In the genomic region with DNA sequence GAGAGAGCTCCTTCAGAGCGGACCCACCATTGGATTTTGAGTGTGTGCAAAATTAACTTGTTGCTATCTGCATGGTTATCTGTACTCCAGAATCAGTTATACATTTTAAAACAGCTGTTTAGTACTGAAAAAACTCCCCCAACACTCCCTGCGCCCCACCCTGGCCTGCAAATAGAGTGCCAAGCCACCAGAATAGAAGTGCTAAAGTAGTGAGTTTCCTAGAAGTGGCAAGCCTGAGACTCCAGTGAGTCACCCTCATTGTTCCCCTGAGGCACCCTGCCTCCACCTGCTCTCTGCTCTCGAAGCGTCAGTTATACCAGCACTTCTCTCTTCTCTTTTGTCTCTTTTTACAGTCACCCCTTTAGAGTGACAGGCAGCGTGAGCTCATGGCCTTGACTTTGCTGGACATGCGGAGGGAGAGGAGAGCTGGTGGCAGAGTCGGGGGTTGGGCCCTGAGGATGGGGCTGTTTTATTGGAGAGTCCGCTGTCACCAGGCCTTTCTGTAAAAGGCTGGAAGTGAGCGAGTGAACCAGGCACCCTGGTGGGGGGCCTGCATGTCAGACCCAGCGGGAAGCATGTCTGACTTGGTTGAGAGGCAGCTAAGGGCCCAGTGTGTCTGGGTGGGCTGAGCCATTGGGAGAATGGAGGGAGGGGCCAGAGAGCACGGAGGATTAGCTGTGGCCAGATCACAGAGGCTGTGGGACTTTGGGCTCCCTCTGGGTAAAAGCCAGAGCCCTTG, we compare ENCODE assay signal across 1 cellular context.
TF ChIP-seq lines count a peak whose summit lies in the region.

No MANE protein-coding gene starts in this region.

TF ChIP-seq in GM12878, 131 proteins besides CTCF, POLR2A, EP300 and RAD21 (continued from another document):
- TF ChIP-seq, protein P1, sequence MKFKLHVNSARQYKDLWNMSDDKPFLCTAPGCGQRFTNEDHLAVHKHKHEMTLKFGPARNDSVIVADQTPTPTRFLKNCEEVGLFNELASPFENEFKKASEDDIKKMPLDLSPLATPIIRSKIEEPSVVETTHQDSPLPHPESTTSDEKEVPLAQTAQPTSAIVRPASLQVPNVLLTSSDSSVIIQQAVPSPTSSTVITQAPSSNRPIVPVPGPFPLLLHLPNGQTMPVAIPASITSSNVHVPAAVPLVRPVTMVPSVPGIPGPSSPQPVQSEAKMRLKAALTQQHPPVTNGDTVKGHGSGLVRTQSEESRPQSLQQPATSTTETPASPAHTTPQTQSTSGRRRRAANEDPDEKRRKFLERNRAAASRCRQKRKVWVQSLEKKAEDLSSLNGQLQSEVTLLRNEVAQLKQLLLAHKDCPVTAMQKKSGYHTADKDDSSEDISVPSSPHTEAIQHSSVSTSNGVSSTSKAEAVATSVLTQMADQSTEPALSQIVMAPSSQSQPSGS (IDR thresholded peaks at IDR 0.05; ENCODE audit: low read length): peak; percentile 34; the same call in 1 of the 2 replicates
- TF ChIP-seq KAT2A (conservative IDR thresholded peaks at IDR 0.05; ENCODE audit: control insufficient read depth, low read depth, low read length) (no peak), TCF12 (IDR thresholded peaks at IDR 0.05; ENCODE audit: low read depth, low read length) (peak; percentile 86), CREM (IDR thresholded peaks at IDR 0.05; ENCODE audit: low read depth) (peak; percentile 61), HDAC6 (IDR thresholded peaks at IDR 0.05; ENCODE audit: unreplicated experiment) (no peak), SMAD5 (IDR thresholded peaks at IDR 0.05; ENCODE audit: low read depth) (no peak), FOXM1 (IDR thresholded peaks at IDR 0.05; ENCODE audit: low read depth, low read length) (0 out of 2 replicates have a peak, but pooled peaks have one; percentile 42), MYB (IDR thresholded peaks at IDR 0.05; ENCODE audit: borderline replicate concordance, low read depth, low read length) (peak; percentile 74), CHD4 (IDR thresholded peaks at IDR 0.05) (no peak), POU2F2 (IDR thresholded peaks at IDR 0.05; ENCODE audit: borderline replicate concordance, low read depth, low read length) (peak; percentile 7; the same call in 1 of the 3 replicates), RCOR1 (conservative IDR thresholded peaks at IDR 0.05; ENCODE audit: low read depth, low read length) (no peak), FOS (IDR thresholded peaks at IDR 0.05; ENCODE audit: borderline replicate concordance, extremely low read depth, insufficient read length) (no peak), ZNF622 (IDR thresholded peaks at IDR 0.05) (no peak), NR2C1 (IDR thresholded peaks at IDR 0.05) (no peak), IKZF1 (conservative IDR thresholded peaks at IDR 0.05) (peak; percentile 15; the same call in 1 of the 2 replicates), RUNX3 (IDR thresholded peaks at IDR 0.05; ENCODE audit: low read length) (no peak; the same call in 1 of the 2 replicates)
- TF ChIP-seq, protein P2, sequence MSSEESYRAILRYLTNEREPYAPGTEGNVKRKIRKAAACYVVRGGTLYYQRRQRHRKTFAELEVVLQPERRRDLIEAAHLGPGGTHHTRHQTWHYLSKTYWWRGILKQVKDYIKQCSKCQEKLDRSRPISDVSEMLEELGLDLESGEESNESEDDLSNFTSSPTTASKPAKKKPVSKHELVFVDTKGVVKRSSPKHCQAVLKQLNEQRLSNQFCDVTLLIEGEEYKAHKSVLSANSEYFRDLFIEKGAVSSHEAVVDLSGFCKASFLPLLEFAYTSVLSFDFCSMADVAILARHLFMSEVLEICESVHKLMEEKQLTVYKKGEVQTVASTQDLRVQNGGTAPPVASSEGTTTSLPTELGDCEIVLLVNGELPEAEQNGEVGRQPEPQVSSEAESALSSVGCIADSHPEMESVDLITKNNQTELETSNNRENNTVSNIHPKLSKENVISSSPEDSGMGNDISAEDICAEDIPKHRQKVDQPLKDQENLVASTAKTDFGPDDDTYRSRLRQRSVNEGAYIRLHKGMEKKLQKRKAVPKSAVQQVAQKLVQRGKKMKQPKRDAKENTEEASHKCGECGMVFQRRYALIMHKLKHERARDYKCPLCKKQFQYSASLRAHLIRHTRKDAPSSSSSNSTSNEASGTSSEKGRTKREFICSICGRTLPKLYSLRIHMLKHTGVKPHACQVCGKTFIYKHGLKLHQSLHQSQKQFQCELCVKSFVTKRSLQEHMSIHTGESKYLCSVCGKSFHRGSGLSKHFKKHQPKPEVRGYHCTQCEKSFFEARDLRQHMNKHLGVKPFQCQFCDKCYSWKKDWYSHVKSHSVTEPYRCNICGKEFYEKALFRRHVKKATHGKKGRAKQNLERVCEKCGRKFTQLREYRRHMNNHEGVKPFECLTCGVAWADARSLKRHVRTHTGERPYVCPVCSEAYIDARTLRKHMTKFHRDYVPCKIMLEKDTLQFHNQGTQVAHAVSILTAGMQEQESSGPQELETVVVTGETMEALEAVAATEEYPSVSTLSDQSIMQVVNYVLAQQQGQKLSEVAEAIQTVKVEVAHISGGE (CRISPR knock-in tag; IDR thresholded peaks at IDR 0.05): no peak
- TF ChIP-seq, protein P3, sequence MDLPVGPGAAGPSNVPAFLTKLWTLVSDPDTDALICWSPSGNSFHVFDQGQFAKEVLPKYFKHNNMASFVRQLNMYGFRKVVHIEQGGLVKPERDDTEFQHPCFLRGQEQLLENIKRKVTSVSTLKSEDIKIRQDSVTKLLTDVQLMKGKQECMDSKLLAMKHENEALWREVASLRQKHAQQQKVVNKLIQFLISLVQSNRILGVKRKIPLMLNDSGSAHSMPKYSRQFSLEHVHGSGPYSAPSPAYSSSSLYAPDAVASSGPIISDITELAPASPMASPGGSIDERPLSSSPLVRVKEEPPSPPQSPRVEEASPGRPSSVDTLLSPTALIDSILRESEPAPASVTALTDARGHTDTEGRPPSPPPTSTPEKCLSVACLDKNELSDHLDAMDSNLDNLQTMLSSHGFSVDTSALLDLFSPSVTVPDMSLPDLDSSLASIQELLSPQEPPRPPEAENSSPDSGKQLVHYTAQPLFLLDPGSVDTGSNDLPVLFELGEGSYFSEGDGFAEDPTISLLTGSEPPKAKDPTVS (IDR thresholded peaks at IDR 0.05; ENCODE audit: low read depth, low read length): no peak
- TF ChIP-seq, protein P4, sequence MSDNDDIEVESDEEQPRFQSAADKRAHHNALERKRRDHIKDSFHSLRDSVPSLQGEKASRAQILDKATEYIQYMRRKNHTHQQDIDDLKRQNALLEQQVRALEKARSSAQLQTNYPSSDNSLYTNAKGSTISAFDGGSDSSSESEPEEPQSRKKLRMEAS (IDR thresholded peaks at IDR 0.05; ENCODE audit: low read depth, low read length): peak; percentile 91; the same call in 1 of the 2 replicates
- TF ChIP-seq, protein P5, sequence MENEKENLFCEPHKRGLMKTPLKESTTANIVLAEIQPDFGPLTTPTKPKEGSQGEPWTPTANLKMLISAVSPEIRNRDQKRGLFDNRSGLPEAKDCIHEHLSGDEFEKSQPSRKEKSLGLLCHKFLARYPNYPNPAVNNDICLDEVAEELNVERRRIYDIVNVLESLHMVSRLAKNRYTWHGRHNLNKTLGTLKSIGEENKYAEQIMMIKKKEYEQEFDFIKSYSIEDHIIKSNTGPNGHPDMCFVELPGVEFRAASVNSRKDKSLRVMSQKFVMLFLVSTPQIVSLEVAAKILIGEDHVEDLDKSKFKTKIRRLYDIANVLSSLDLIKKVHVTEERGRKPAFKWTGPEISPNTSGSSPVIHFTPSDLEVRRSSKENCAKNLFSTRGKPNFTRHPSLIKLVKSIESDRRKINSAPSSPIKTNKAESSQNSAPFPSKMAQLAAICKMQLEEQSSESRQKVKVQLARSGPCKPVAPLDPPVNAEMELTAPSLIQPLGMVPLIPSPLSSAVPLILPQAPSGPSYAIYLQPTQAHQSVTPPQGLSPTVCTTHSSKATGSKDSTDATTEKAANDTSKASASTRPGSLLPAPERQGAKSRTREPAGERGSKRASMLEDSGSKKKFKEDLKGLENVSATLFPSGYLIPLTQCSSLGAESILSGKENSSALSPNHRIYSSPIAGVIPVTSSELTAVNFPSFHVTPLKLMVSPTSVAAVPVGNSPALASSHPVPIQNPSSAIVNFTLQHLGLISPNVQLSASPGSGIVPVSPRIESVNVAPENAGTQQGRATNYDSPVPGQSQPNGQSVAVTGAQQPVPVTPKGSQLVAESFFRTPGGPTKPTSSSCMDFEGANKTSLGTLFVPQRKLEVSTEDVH (IDR thresholded peaks at IDR 0.05; ENCODE audit: low read depth, partially characterized antibody): peak; percentile 19
- TF ChIP-seq, protein P6, sequence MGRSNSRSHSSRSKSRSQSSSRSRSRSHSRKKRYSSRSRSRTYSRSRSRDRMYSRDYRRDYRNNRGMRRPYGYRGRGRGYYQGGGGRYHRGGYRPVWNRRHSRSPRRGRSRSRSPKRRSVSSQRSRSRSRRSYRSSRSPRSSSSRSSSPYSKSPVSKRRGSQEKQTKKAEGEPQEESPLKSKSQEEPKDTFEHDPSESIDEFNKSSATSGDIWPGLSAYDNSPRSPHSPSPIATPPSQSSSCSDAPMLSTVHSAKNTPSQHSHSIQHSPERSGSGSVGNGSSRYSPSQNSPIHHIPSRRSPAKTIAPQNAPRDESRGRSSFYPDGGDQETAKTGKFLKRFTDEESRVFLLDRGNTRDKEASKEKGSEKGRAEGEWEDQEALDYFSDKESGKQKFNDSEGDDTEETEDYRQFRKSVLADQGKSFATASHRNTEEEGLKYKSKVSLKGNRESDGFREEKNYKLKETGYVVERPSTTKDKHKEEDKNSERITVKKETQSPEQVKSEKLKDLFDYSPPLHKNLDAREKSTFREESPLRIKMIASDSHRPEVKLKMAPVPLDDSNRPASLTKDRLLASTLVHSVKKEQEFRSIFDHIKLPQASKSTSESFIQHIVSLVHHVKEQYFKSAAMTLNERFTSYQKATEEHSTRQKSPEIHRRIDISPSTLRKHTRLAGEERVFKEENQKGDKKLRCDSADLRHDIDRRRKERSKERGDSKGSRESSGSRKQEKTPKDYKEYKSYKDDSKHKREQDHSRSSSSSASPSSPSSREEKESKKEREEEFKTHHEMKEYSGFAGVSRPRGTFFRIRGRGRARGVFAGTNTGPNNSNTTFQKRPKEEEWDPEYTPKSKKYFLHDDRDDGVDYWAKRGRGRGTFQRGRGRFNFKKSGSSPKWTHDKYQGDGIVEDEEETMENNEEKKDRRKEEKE (IDR thresholded peaks at IDR 0.05): no peak
